Comparison of ENCODE assay signal across 28 cellular contexts in the genomic region with DNA sequence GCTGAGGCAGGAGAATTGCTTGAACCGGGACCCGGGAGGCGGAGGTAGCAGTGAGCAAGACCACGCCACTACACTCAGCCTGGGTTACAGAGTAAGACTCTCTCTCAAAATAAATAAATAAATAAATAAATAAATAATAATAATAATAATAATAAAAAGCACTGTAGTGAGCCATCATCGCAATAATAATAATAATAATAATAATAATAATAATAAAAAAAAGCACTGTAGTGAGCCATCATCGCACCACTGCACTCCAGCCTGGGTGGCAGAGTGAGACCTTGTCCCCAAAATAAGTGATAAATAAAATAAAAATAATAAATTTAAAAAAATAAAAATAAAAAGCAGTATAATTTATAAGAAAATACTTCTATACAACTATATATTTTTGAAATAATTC.
"Had no signal": no experiment of that assay in that cellular context is flagged by ENCODE, and none has a peak within 500 bp of the region (broad histone marks: within the 10 kb centered on the region; RNA-seq: fewer than 3 reads in every experiment).

No MANE protein-coding gene starts in this region.

- H3K27me3 ChIP-seq: brain microvascular endothelial cell, dorsolateral prefrontal cortex, gastrocnemius medialis, heart right ventricle, hepatocyte had no signal

- H3K4me2 ChIP-seq: hepatocyte had no signal

- DNase-seq: activated CD4-positive, alpha-beta memory T cell treated with anti-CD3 and anti-CD28 coated beads, Interleukin-2, amount 10 ng/mL, durations not matched to agents 7 days and 5 days; activated CD4-positive, alpha-beta T cell treated with anti-CD3 and anti-CD28 coated beads for 1 hour; activated CD4-positive, alpha-beta T cell treated with anti-CD3 and anti-CD28 coated beads for 4 hours; activated CD4-positive, alpha-beta T cell treated with anti-CD3 and anti-CD28 coated beads, Interleukin-2, amount 10 ng/mL, durations not matched to agents 7 days and 5 days; activated CD4-positive, alpha-beta T cell treated with anti-CD3 and anti-CD28 coated beads, Interleukin-2, amount 50 U/mL, for 4 hours; activated CD8-positive, alpha-beta memory T cell treated with anti-CD3 and anti-CD28 coated beads, Interleukin-2, amount 50 U/mL, for 48 hours; activated effector memory CD4-positive, alpha-beta T cell treated with Interleukin-2 at 50 U/mL for 16 hours; activated gamma-delta T cell treated with Interleukin-2 at 50 U/mL for 16 hours; activated naive CD4-positive, alpha-beta T cell treated with anti-CD3 and anti-CD28 coated beads, Interleukin-2, amount 50 U/mL, for 16 hours; activated naive CD4-positive, alpha-beta T cell treated with Interleukin-2 at 50 U/mL for 16 hours; activated T-cell treated with anti-CD3 and anti-CD28 coated beads for 4 hours; activated T-cell treated with anti-CD3 and anti-CD28 coated beads, Interleukin-2, amount 50 U/mL, for 24 hours; activated T-cell treated with anti-CD3 and anti-CD28 coated beads, Interleukin-2, amount 50 U/mL, for 72 hours; amniotic stem cell; anterior cingulate cortex; brain microvascular endothelial cell; dorsolateral prefrontal cortex; effector memory CD4-positive, alpha-beta T cell; endodermal cell; foreskin fibroblast; gastrocnemius medialis; heart right ventricle; T-helper 2 cell had no signal

- FAIRE-seq: astrocyte, bronchial epithelial cell had no signal

- H3K4me3 ChIP-seq: coronary artery, dorsolateral prefrontal cortex, gastrocnemius medialis, heart right ventricle, hepatocyte had no signal

- H3K9me3 ChIP-seq: gastrocnemius medialis, heart right ventricle had no signal

- H3K36me3 ChIP-seq: gastrocnemius medialis, heart right ventricle had no signal

- ATAC-seq: activated T-cell treated with anti-CD3 and anti-CD28 coated beads, Interleukin-2, amount 50 U/mL, for 72 hours; esophagus mucosa; gastrocnemius medialis; heart right ventricle had no signal

- H2AFZ ChIP-seq: hepatocyte had no signal

- H3K27ac ChIP-seq: coronary artery, dorsolateral prefrontal cortex, gastrocnemius medialis, hepatocyte had no signal
